ENCODE assay signal across 9 cellular contexts in the genomic region with DNA sequence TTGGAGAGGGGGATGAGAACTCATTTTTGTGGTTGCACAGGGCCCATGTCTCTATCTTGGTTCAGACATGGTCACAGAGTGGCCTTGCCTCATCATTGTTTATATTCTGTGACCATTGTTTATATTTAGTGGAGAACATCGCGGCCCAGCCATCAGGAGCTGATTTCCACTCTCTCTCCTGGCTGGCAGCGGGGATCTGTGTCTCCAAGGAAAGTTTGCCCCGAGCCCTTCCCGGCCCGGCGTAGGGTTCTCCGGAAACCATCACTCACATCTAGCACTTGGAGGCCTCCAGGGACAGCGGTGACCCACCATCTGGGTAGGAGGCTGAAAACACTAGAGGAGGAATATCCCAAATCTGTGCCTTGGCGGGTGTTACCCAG. TPM values are rescaled to one million over a fixed set of nuclear protein-coding genes. Genes with fewer than 3 reads are reported as not detected.
DNase-seq lines count a peak whose midpoint lies in the region; ATAC-seq, FAIRE-seq and TF ChIP-seq lines count a peak whose summit lies in the region.
"Had no signal": no experiment of that assay in that cellular context is flagged by ENCODE, and none has a peak within 500 bp of the region (broad histone marks: within the 10 kb centered on the region; RNA-seq: fewer than 3 reads in every experiment).

No MANE protein-coding gene starts in this region.

- TF ChIP-seq CTCF in A673 (conservative IDR thresholded peaks at IDR 0.05; ENCODE audit: low read depth, low read length): no peak
- TF ChIP-seq CTCF in endothelial cell (IDR thresholded peaks at IDR 0.05; ENCODE audit: unreplicated experiment): no peak

- no peaks in the 10 kb centered on the region for H3K36me3 ChIP-seq in A673 (ENCODE audit: insufficient read depth, low read length, poor library complexity, severe bottlenecking)

- no peaks in the 10 kb centered on the region for H3K9me3 ChIP-seq in A673 (ENCODE audit: low read depth, low read length, poor library complexity, severe bottlenecking)

- FAIRE-seq in GM19239 (lab: Jason Lieb, UNC): no peak
- FAIRE-seq: G401.6 had no signal

- BruUV-seq in A673 (replicated peaks; lab: Mats Ljungman, UMichigan): no TSS peak

- H3K9me3 Mint-ChIP-seq in endothelial cell (ENCODE audit: unreplicated experiment): no peaks in the 10 kb centered on the region
- H3K9me3 Mint-ChIP-seq in natural killer cell treated with Interleukin-12 subunit alpha and Interleukin-12 subunit beta and Interleukin-15 and Interleukin-18, amount 100 ng/mL, for 72 hours: no peaks in the 10 kb centered on the region

- intact Hi-C loops in A673 (cut with micrococcal nuclease; ENCODE audit: unreplicated experiment): no loop called here

- peaks cover 18% of the 10 kb centered on the region for H3K36me3 Mint-ChIP-seq in endothelial cell (ENCODE audit: low read depth, unreplicated experiment)
- H3K36me3 Mint-ChIP-seq in natural killer cell treated with Interleukin-12 subunit alpha and Interleukin-12 subunit beta and Interleukin-15 and Interleukin-18, amount 100 ng/mL, for 72 hours: no peaks in the 10 kb centered on the region

- no peaks in the 10 kb centered on the region for H3K27me3 ChIP-seq in A673 (replicated peaks; ENCODE audit: insufficient read depth, low read depth, low read length, poor library complexity)

- peak overlapping the region; percentile 94 for H3K4me3 Mint-ChIP-seq in endothelial cell (ENCODE audit: unreplicated experiment)
- H3K4me3 Mint-ChIP-seq in natural killer cell treated with Interleukin-12 subunit alpha and Interleukin-12 subunit beta and Interleukin-15 and Interleukin-18, amount 100 ng/mL, for 72 hours: peak overlapping the region; percentile 95

- ATAC-seq in natural killer cell treated with Interleukin-12 subunit alpha and Interleukin-12 subunit beta and Interleukin-15 and Interleukin-18, amount 100 ng/mL, for 72 hours: no peak
- ATAC-seq in HG02623 (IDR thresholded peaks at IDR 0.05; ENCODE audit: unreplicated experiment): no peak

- DNase-seq in A673 (ENCODE audit: low spot score) (no peak), M059J (ENCODE audit: low read depth) (peak; percentile 81), endothelial cell (ENCODE audit: low spot score) (no peak), NCI-H2081 treated with DMSO at 0.1 percent for 48 hours (lab: John Stamatoyannopoulos, UW) (no peak), NCI-H146 treated with DMSO at 0.1 percent for 48 hours (lab: John Stamatoyannopoulos, UW; ENCODE audit: unreplicated experiment) (no peak), GM19239 (ENCODE audit: insufficient read length, low spot score) (no peak)
- no peak for DNase-seq in natural killer cell treated with Interleukin-12 subunit alpha and Interleukin-12 subunit beta and Interleukin-15 and Interleukin-18, amount 100 ng/mL, for 72 hours (ENCODE audit: low spot score)

- peak overlapping the region; percentile 79 for H3K27ac ChIP-seq in A673 (ENCODE audit: low read depth, low read length, poor library complexity, severe bottlenecking)

- H3K4me1 ChIP-seq in A673 (ENCODE audit: insufficient read depth, low read length, poor library complexity, severe bottlenecking): no peaks in the 10 kb centered on the region

- peak overlapping the region; percentile 84 for H3K27ac Mint-ChIP-seq in endothelial cell (ENCODE audit: unreplicated experiment)
- H3K27ac Mint-ChIP-seq in natural killer cell treated with Interleukin-12 subunit alpha and Interleukin-12 subunit beta and Interleukin-15 and Interleukin-18, amount 100 ng/mL, for 72 hours: peak overlapping the region; percentile 74 to 87

- no peak overlapping the region for H3K4me3 ChIP-seq in A673 (ENCODE audit: low read depth, low read length, poor library complexity, severe bottlenecking)

- CTCF ChIA-PET in A673 (lab: Charles Lee): no interaction called here

- POLR2A ChIA-PET in A673 (lab: Charles Lee; ENCODE audit: low non-redundant PET): no interaction called here

- H3K4me1 Mint-ChIP-seq in endothelial cell (ENCODE audit: unreplicated experiment): peaks cover 15% of the 10 kb centered on the region
- peaks cover 8 to 15% of the 10 kb centered on the region in 2 donors for H3K4me1 Mint-ChIP-seq in natural killer cell treated with Interleukin-12 subunit alpha and Interleukin-12 subunit beta and Interleukin-15 and Interleukin-18, amount 100 ng/mL, for 72 hours (ENCODE audit: low read depth in 2 of 2)

- H3K27me3 Mint-ChIP-seq in endothelial cell (ENCODE audit: unreplicated experiment): peaks cover 7% of the 10 kb centered on the region
- H3K27me3 Mint-ChIP-seq in natural killer cell treated with Interleukin-12 subunit alpha and Interleukin-12 subunit beta and Interleukin-15 and Interleukin-18, amount 100 ng/mL, for 72 hours: peaks cover 4 to 9% of the 10 kb centered on the region in 2 donors

RNA-seq across cellular contexts. Expression of gene ZNF358, which starts 0.8 kb away (rescaled TPM):
- total RNA-seq in A673 (2021) (44.1 and 48.2 TPM in 2 replicates), endothelial cell (ENCODE audit: unreplicated experiment) (87.4 TPM)
- total RNA-seq in M059J (2014; rRNA removed; shearing (Covaris generic)): 27.2 and 55.4 TPM in 2 replicates
- total RNA-seq in natural killer cell treated with Interleukin-12 subunit alpha and Interleukin-12 subunit beta and Interleukin-15 and Interleukin-18, amount 100 ng/mL, for 72 hours: 10 to 100 TPM; 10.2 to 15.6 TPM

RNA-seq across cellular contexts. Expression of gene MCOLN1, which starts 7.3 kb away (rescaled TPM):
- 25.7 and 28.4 TPM in 2 replicates for total RNA-seq in A673 (2021)
- total RNA-seq in M059J (2014; rRNA removed; shearing (Covaris generic)): 2.9 and 7.8 TPM in 2 replicates
- total RNA-seq in endothelial cell (ENCODE audit: unreplicated experiment): 24.2 TPM
- total RNA-seq in natural killer cell treated with Interleukin-12 subunit alpha and Interleukin-12 subunit beta and Interleukin-15 and Interleukin-18, amount 100 ng/mL, for 72 hours: 10 to 100 TPM; 26.0 to 41.2 TPM

RNA-seq across cellular contexts. Expression of gene PNPLA6, which starts 20.4 kb away (rescaled TPM):
- 70.4 and 73.9 TPM in 2 replicates for total RNA-seq in A673 (2021)
- 46.3 and 86.0 TPM in 2 replicates for total RNA-seq in M059J (2014; rRNA removed; shearing (Covaris generic))
- 129 TPM for total RNA-seq in endothelial cell (ENCODE audit: unreplicated experiment)
- 100 to 1,000 TPM; 259 to 369 TPM for total RNA-seq in natural killer cell treated with Interleukin-12 subunit alpha and Interleukin-12 subunit beta and Interleukin-15 and Interleukin-18, amount 100 ng/mL, for 72 hours

RNA-seq across cellular contexts. Expression of gene PEX11G, which starts 26.2 kb away (rescaled TPM):
- total RNA-seq in A673 (2021) (1.1 and 1.9 TPM in 2 replicates), endothelial cell (ENCODE audit: unreplicated experiment) (3.8 TPM)
- 0.20 and 0.74 TPM in 2 replicates for total RNA-seq in M059J (2014; rRNA removed; shearing (Covaris generic))
- 1 to 10 TPM; 1.2 to 1.4 TPM for total RNA-seq in natural killer cell treated with Interleukin-12 subunit alpha and Interleukin-12 subunit beta and Interleukin-15 and Interleukin-18, amount 100 ng/mL, for 72 hours
